ENCODE assay signal across 8 cellular contexts in the genomic region with DNA sequence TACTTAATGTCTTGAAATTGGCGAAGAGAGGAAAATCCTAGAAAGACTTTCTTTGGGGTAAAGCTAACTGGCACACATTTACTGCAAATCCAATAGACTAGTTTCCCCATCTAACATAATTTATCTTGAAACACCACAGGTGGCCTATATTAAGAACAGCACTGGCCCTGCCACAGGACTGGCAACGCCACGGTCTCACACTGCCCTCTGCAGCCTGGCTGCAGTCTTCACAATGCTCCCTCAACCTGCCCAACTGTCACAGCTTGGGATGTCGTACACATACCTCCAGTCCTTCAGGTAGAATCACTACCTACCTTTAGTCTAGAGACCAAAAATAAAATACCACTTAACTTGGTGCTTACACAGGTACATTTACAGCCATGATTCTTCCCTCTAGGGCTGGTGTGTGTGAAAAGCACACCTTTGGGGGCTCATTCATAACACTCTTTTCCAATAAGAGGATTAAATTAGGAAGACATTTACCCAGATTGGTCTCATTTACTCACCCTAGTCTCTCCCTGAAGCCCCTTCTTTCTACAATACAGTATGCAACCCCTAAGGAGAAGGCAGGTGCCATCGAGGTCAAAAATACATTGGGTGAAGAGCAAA.
DNase-seq lines count a peak whose midpoint lies in the region; ATAC-seq and TF ChIP-seq lines count a peak whose summit lies in the region.

No MANE protein-coding gene starts in this region.

- H3K4me1 Mint-ChIP-seq in activated T-helper 1 cell treated with anti-CD3 and anti-CD28 coated beads, Interleukin-12 subunit alpha, Interleukin-12 subunit beta, Interleukin-2, Interleukin-4 antibody, amounts not matched to agents 30 ng/mL and 10 ng/mL and 1 ng/mL, durations not matched to agents 14 hours and 24 hours and 36 hours (ENCODE audit: low read depth) = no peaks in the 10 kb centered on the region

- H3K4me3 ChIP-seq in AG10803 (ENCODE audit: low read length) (no peak overlapping the region), adrenal gland (no peak overlapping the region), left ventricle myocardium inferior (no peak overlapping the region), psoas muscle (no peak overlapping the region)

- DNase-seq in AG10803 (ENCODE audit: low read depth) = peak; percentile 73
- DNase-seq in NCI-H345 treated with DMSO at 0.1 percent for 48 hours (lab: John Stamatoyannopoulos, UW; ENCODE audit: unreplicated experiment) = peak; percentile 66
- DNase-seq in adrenal gland = peak; percentile 71 to 87 (median 76)
- DNase-seq in left ventricle myocardium inferior = peak; percentile 50
- peak; percentile 53 to 83 for DNase-seq in psoas muscle
- no peak for DNase-seq in activated T-helper 1 cell treated with anti-CD3 and anti-CD28 coated beads, Interleukin-12 subunit alpha, Interleukin-12 subunit beta, Interleukin-2, Interleukin-4 antibody, amounts not matched to agents 30 ng/mL and 10 ng/mL and 1 ng/mL, durations not matched to agents 14 hours and 24 hours and 36 hours (ENCODE audit: low spot score)

- ATAC-seq in GM18505 (IDR thresholded peaks at IDR 0.05; ENCODE audit: unreplicated experiment) (peak; percentile 81), HG03103 (IDR thresholded peaks at IDR 0.05; ENCODE audit: low read depth, unreplicated experiment) (peak; percentile 77), psoas muscle (peak; percentile 89 to 99 (median 96))

- H3K9me3 ChIP-seq in adrenal gland (replicated peaks in 1 of 3) (no peaks in the 10 kb centered on the region), left ventricle myocardium inferior (replicated peaks) (no peaks in the 10 kb centered on the region), psoas muscle (no peaks in the 10 kb centered on the region)

- H3K36me3 ChIP-seq in adrenal gland (replicated peaks in 1 of 2) (no peaks in the 10 kb centered on the region), left ventricle myocardium inferior (no peaks in the 10 kb centered on the region), psoas muscle (ENCODE audit: insufficient read depth in 1 of 2, low read depth in 1 of 2) (no peaks in the 10 kb centered on the region)

- H3K9me3 Mint-ChIP-seq in activated T-helper 1 cell treated with anti-CD3 and anti-CD28 coated beads, Interleukin-12 subunit alpha, Interleukin-12 subunit beta, Interleukin-2, Interleukin-4 antibody, amounts not matched to agents 30 ng/mL and 10 ng/mL and 1 ng/mL, durations not matched to agents 14 hours and 24 hours and 36 hours = no peaks in the 10 kb centered on the region

- intact Hi-C loops in adrenal gland (cut with DNase I) = loop anchor here in 1 of 2 donors (10.0 kb wide), 1 partner anchor 516 kb away; no protein-coding TSS in a partner anchor
- intact Hi-C loops in left ventricle myocardium inferior (cut with micrococcal nuclease) = loop anchor here (10.0 kb wide), 1 partner anchor 1416 kb away; no protein-coding TSS in a partner anchor
- intact Hi-C loops in psoas muscle (cut with DNase I) = loop anchor here (5.0 to 10.0 kb wide), 7 partner anchors 186 to 1413 kb away; a partner anchor contains a TSS
- intact Hi-C loops in activated T-helper 1 cell treated with anti-CD3 and anti-CD28 coated beads, Interleukin-12 subunit alpha, Interleukin-12 subunit beta, Interleukin-2, Interleukin-4 antibody, amounts not matched to agents 30 ng/mL and 10 ng/mL and 1 ng/mL, durations not matched to agents 14 hours and 24 hours and 36 hours (cut with micrococcal nuclease) = no loop called here

- peaks cover 1% of the 10 kb centered on the region for H3K27me3 Mint-ChIP-seq in activated T-helper 1 cell treated with anti-CD3 and anti-CD28 coated beads, Interleukin-12 subunit alpha, Interleukin-12 subunit beta, Interleukin-2, Interleukin-4 antibody, amounts not matched to agents 30 ng/mL and 10 ng/mL and 1 ng/mL, durations not matched to agents 14 hours and 24 hours and 36 hours (ENCODE audit: insufficient read depth)

- H3K4me3 Mint-ChIP-seq in activated T-helper 1 cell treated with anti-CD3 and anti-CD28 coated beads, Interleukin-12 subunit alpha, Interleukin-12 subunit beta, Interleukin-2, Interleukin-4 antibody, amounts not matched to agents 30 ng/mL and 10 ng/mL and 1 ng/mL, durations not matched to agents 14 hours and 24 hours and 36 hours = no peak overlapping the region

- no peaks in the 10 kb centered on the region for H3K4me1 ChIP-seq in adrenal gland (replicated peaks in 1 of 2)
- H3K4me1 ChIP-seq in left ventricle myocardium inferior = peaks cover 5% of the 10 kb centered on the region
- H3K4me1 ChIP-seq in psoas muscle = no peaks in the 10 kb centered on the region

- peak; percentile 91 for TF ChIP-seq CTCF in AG10803 (conservative IDR thresholded peaks at IDR 0.05; ENCODE audit: low read length)
- peak; percentile 62 to 93 (median 86) for TF ChIP-seq CTCF in adrenal gland (IDR thresholded peaks at IDR 0.05)
- TF ChIP-seq CTCF in left ventricle myocardium inferior (IDR thresholded peaks at IDR 0.05; ENCODE audit: borderline replicate concordance) = peak; percentile 86
- peak; percentile 91 for TF ChIP-seq CTCF in psoas muscle (IDR thresholded peaks at IDR 0.05)

- no peak for TF ChIP-seq POLR2A in GM18505 (IDR thresholded peaks at IDR 0.05; ENCODE audit: borderline replicate concordance, extremely low read depth, insufficient read depth, insufficient read length)
- TF ChIP-seq POLR2A in adrenal gland (IDR thresholded peaks at IDR 0.05) = no peak

- no peak overlapping the region for H3K27ac Mint-ChIP-seq in activated T-helper 1 cell treated with anti-CD3 and anti-CD28 coated beads, Interleukin-12 subunit alpha, Interleukin-12 subunit beta, Interleukin-2, Interleukin-4 antibody, amounts not matched to agents 30 ng/mL and 10 ng/mL and 1 ng/mL, durations not matched to agents 14 hours and 24 hours and 36 hours

- 31 to 46% (median 41%) methylated on average over 5 of the region's 5 CpGs for WGBS in adrenal gland, 4 donors
- 36 to 44% (median 41%) methylated on average over 5 of the region's 5 CpGs for WGBS in psoas muscle, 3 donors

- H3K27ac ChIP-seq in adrenal gland = no peak overlapping the region
- no peak overlapping the region for H3K27ac ChIP-seq in left ventricle myocardium inferior (replicated peaks)
- H3K27ac ChIP-seq in psoas muscle = no peak overlapping the region

- H3K27me3 ChIP-seq in adrenal gland (no peaks in the 10 kb centered on the region), left ventricle myocardium inferior (ENCODE audit: low read depth) (no peaks in the 10 kb centered on the region), psoas muscle (ENCODE audit: insufficient read depth in 3 of 3, low read length in 2 of 3) (no peaks in the 10 kb centered on the region)

- no peaks in the 10 kb centered on the region for H3K36me3 Mint-ChIP-seq in activated T-helper 1 cell treated with anti-CD3 and anti-CD28 coated beads, Interleukin-12 subunit alpha, Interleukin-12 subunit beta, Interleukin-2, Interleukin-4 antibody, amounts not matched to agents 30 ng/mL and 10 ng/mL and 1 ng/mL, durations not matched to agents 14 hours and 24 hours and 36 hours (ENCODE audit: low read depth)
